Comparison of ENCODE assay signal across 26 cellular contexts in genomic region chr1:179042700-179043099, GRCh38. TPM values are rescaled to one million over a fixed set of nuclear protein-coding genes. Genes with fewer than 3 reads are reported as not detected.
DNase-seq lines count a peak whose midpoint lies in the region; ATAC-seq, FAIRE-seq and TF ChIP-seq lines count a peak whose summit lies in the region.
"Had no signal": no experiment of that assay in that cellular context is flagged by ENCODE, and none has a peak within 500 bp of the region (broad histone marks: within the 10 kb centered on the region; RNA-seq: fewer than 3 reads in every experiment).

No MANE protein-coding gene starts in this region.

- H3K79me1 ChIP-seq in H1 (ENCODE audit: low read depth, low read length): no peaks in the 10 kb centered on the region; the same call in 1 of the 2 replicates
- peaks cover 10% of the 10 kb centered on the region for H3K79me1 ChIP-seq in neuronal stem cell (ENCODE audit: low read depth, low read length)

- no peak overlapping the region for H2AFZ ChIP-seq in Karpas-422 (ENCODE audit: low read length)
- H2AFZ ChIP-seq in H1 (ENCODE audit: low read length): no peak overlapping the region
- no peak overlapping the region for H2AFZ ChIP-seq in neuronal stem cell (ENCODE audit: low read length)

- TF ChIP-seq EP300 in H1 (IDR thresholded peaks at IDR 0.05; ENCODE audit: borderline replicate concordance in 1 of 2, low read depth in 2 of 2, low read length in 2 of 2): no peak

- POLR2A ChIA-PET in H1 (lab: Charles Lee; ENCODE audit: partially characterized antibody): interaction anchor here (0.8 to 2.2 kb wide), 3 partner anchors 14 to 24 kb away, joined by 3 to 7 read pairs (median 4); no protein-coding TSS in a partner anchor

- H3K27ac Mint-ChIP-seq in natural killer cell: no peak overlapping the region
- H3K27ac Mint-ChIP-seq: CD4-positive, alpha-beta memory T cell had no signal

- H3K79me2 ChIP-seq in Karpas-422 (ENCODE audit: low read length) (peaks cover 77% of the 10 kb centered on the region), H1 (ENCODE audit: control insufficient read depth in 1 of 2, insufficient read depth in 2 of 2, low read length in 2 of 2) (peaks cover 0 to 30% of the 10 kb centered on the region in 2 experiments; a peak in 2 of 4 replicates)

- H3K56ac ChIP-seq in H1 (replicated peaks; ENCODE audit: insufficient read length, low read depth, low read length): no peak overlapping the region

- H3K23ac ChIP-seq in H1 (ENCODE audit: insufficient read length) (no peak overlapping the region), neuronal stem cell (ENCODE audit: low read depth, low read length, poor library complexity) (peak overlapping the region; percentile 89)

- H3K23me2 ChIP-seq in H1 (ENCODE audit: low read depth, low read length): no peaks in the 10 kb centered on the region

- TF ChIP-seq CTCF in H1 (IDR thresholded peaks at IDR 0.05; ENCODE audit: control extremely low read depth in 1 of 3, insufficient read depth in 1 of 3, low read depth in 1 of 3, low read length in 3 of 3) (no peak), natural killer cell (IDR thresholded peaks at IDR 0.05) (no peak)

- peak in 2 of 3 donors; percentile 41 to 64 for ATAC-seq in natural killer cell
- ATAC-seq in HG02610 (IDR thresholded peaks at IDR 0.05; ENCODE audit: unreplicated experiment): no peak
- ATAC-seq in HG03565 (IDR thresholded peaks at IDR 0.05; ENCODE audit: unreplicated experiment): no peak

- no peak overlapping the region for H2BK20ac ChIP-seq in H1 (ENCODE audit: low read length)

- H4K5ac ChIP-seq in H1 (ENCODE audit: insufficient read length, low read depth, low read length): no peak overlapping the region

- H3K4me1 Mint-ChIP-seq in natural killer cell: peaks cover 19 to 45% of the 10 kb centered on the region in 2 donors

- FAIRE-seq in H1 (lab: Jason Lieb, UNC): no peak
- FAIRE-seq: A204.1, D721Med, G401.6, GM12891, GM19239 had no signal

- H3K9ac ChIP-seq in Karpas-422 (ENCODE audit: low read length) (no peak overlapping the region), H1 (replicated peaks in 1 of 4; ENCODE audit: extremely low read depth in 1 of 4, low read depth in 3 of 4, low read length in 3 of 4) (no peak overlapping the region), neuronal stem cell (ENCODE audit: low read depth, low read length, poor library complexity) (no peak overlapping the region)
- H3K9ac ChIP-seq: BLaER1 had no signal

- no peaks in the 10 kb centered on the region for H3K27me3 Mint-ChIP-seq in natural killer cell (ENCODE audit: low read depth in 2 of 2)
- H3K27me3 Mint-ChIP-seq: CD4-positive, alpha-beta memory T cell; CD4-positive, CD25-positive, alpha-beta regulatory T cell; CD8-positive, alpha-beta memory T cell had no signal

- H3K4me1 ChIP-seq in Karpas-422 (ENCODE audit: low read length) (peaks cover 12% of the 10 kb centered on the region), H1 (replicated peaks in 1 of 4; ENCODE audit: control insufficient read depth in 3 of 4, insufficient read depth in 4 of 4, low read length in 3 of 4) (peaks cover 0 to 2% (median under 1%) of the 10 kb centered on the region in 4 experiments; a peak in 2 of 7 replicates), neuronal stem cell (ENCODE audit: control insufficient read depth in 2 of 2, insufficient read depth in 1 of 2, low read depth in 1 of 2, low read length in 2 of 2) (peaks cover 0 to 1% of the 10 kb centered on the region in 2 donors)
- H3K4me1 ChIP-seq: Caco-2 had no signal

- H3K4me2 ChIP-seq in Karpas-422 (ENCODE audit: low read depth, low read length, poor library complexity, severe bottlenecking) (no peak overlapping the region), H1 (ENCODE audit: insufficient read depth in 1 of 2, low read depth in 2 of 2, low read length in 2 of 2) (no peak overlapping the region), neuronal stem cell (ENCODE audit: insufficient read depth, low read length, poor library complexity, severe bottlenecking) (no peak overlapping the region)
- H3K4me2 ChIP-seq: BLaER1 had no signal

- H3K9me3 ChIP-seq in Karpas-422 (ENCODE audit: low read length) (no peaks in the 10 kb centered on the region), H1 (ENCODE audit: insufficient read depth in 2 of 2, low read depth in 1 of 2, low read length in 1 of 2) (peaks cover 2 to 20% of the 10 kb centered on the region in 2 experiments; a peak in 1 of 4 replicates), neuronal stem cell (replicated peaks in 1 of 2; ENCODE audit: control insufficient read depth in 2 of 2, insufficient read depth in 1 of 2, low read depth in 1 of 2, low read length in 2 of 2) (peaks cover 3 to 5% of the 10 kb centered on the region in 2 donors)
- H3K9me3 ChIP-seq: BE2C, Caco-2 had no signal

- H3K36me3 ChIP-seq in Karpas-422 (ENCODE audit: insufficient read depth, low read length) (peaks cover 5% of the 10 kb centered on the region; the same call in 1 of the 2 replicates), H1 (ENCODE audit: control insufficient read depth in 2 of 4, insufficient read depth in 4 of 4, low read length in 3 of 4) (no peaks in the 10 kb centered on the region), neuronal stem cell (replicated peaks in 1 of 2; ENCODE audit: control insufficient read depth in 2 of 2, insufficient read depth in 2 of 2, low read length in 2 of 2) (peaks cover 0 to 5% of the 10 kb centered on the region in 2 donors)
- H3K36me3 ChIP-seq: BE2C had no signal

- H4K91ac ChIP-seq in H1 (replicated peaks; ENCODE audit: insufficient read length, low read length) (no peak overlapping the region), neuronal stem cell (ENCODE audit: low read depth, low read length, poor library complexity) (no peak overlapping the region)

- H4K8ac ChIP-seq in H1 (ENCODE audit: extremely low read depth, insufficient read depth, low read length) (no peak overlapping the region), neuronal stem cell (ENCODE audit: low read depth, low read length) (no peak overlapping the region)

- H3K36me3 Mint-ChIP-seq in natural killer cell: no peaks in the 10 kb centered on the region

- no peaks in the 10 kb centered on the region for H4K20me1 ChIP-seq in Karpas-422 (ENCODE audit: insufficient read depth, low read depth, low read length)
- peaks cover 0 to 2% of the 10 kb centered on the region in 2 experiments for H4K20me1 ChIP-seq in H1 (replicated peaks in 1 of 2; ENCODE audit: control insufficient read depth in 1 of 2, insufficient read depth in 2 of 2, low read length in 2 of 2)

- H3K27me3 ChIP-seq in Karpas-422 (ENCODE audit: low read length) (no peaks in the 10 kb centered on the region), H1 (replicated peaks in 1 of 4; ENCODE audit: control insufficient read depth in 3 of 4, extremely low read depth in 1 of 4, insufficient read depth in 3 of 4, low read length in 3 of 4) (no peaks in the 10 kb centered on the region), neuronal stem cell (ENCODE audit: control insufficient read depth in 3 of 3, insufficient read depth in 3 of 3, low read depth in 1 of 3, low read length in 3 of 3) (no peaks in the 10 kb centered on the region)
- H3K27me3 ChIP-seq: BE2C, BLaER1 had no signal

- H2BK5ac ChIP-seq in H1 (ENCODE audit: low read depth, low read length) (peak overlapping the region; percentile 52; the same call in 1 of the 2 replicates), neuronal stem cell (ENCODE audit: low read length) (no peak overlapping the region)

- no peak for TF ChIP-seq RAD21 in H1 (IDR thresholded peaks at IDR 0.05 in 1 of 2, conservative IDR thresholded peaks at IDR 0.05 in 1 of 2; ENCODE audit: low read depth in 2 of 2, low read length in 2 of 2)

- H2BK12ac ChIP-seq in H1 (ENCODE audit: low read depth, low read length) (no peak overlapping the region), neuronal stem cell (ENCODE audit: low read length) (no peak overlapping the region)

- H3K9me3 Mint-ChIP-seq in natural killer cell: no peaks in the 10 kb centered on the region
- H3K9me3 Mint-ChIP-seq: CD4-positive, alpha-beta memory T cell; CD4-positive, CD25-positive, alpha-beta regulatory T cell; CD8-positive, alpha-beta memory T cell had no signal

- H3K18ac ChIP-seq in H1 (ENCODE audit: extremely low read depth, low read length) (no peak overlapping the region), neuronal stem cell (ENCODE audit: low read length) (peak overlapping the region; percentile 28)

- H3K27ac ChIP-seq in Karpas-422 (ENCODE audit: low read length) (no peak overlapping the region), H1 (ENCODE audit: low read depth, low read length) (no peak overlapping the region), neuronal stem cell (replicated peaks; ENCODE audit: low read length) (no peak overlapping the region)
- H3K27ac ChIP-seq: BLaER1 had no signal

- no peak overlapping the region for H2BK15ac ChIP-seq in H1 (ENCODE audit: low read length)
- no peak overlapping the region for H2BK15ac ChIP-seq in neuronal stem cell (ENCODE audit: low read length)

- no peak overlapping the region for H3K4ac ChIP-seq in H1 (replicated peaks; ENCODE audit: insufficient read length, low read depth, low read length)
- no peak overlapping the region for H3K4ac ChIP-seq in neuronal stem cell (ENCODE audit: low read length)

- DNase-seq in Karpas-422 (peak; percentile 35), H1 (ENCODE audit: low read depth in 1 of 2, low spot score in 2 of 2) (no peak), natural killer cell (no peak), neuronal stem cell (ENCODE audit: low spot score) (no peak), ureter (ENCODE audit: low spot score) (no peak), COLO829 (ENCODE audit: low spot score) (no peak)
- DNase-seq: 8988T; ACHN; BE2C; C1 segment of cervical spinal cord; Caco-2; Calu3; CD4-positive, alpha-beta memory T cell; CD4-positive, CD25-positive, alpha-beta regulatory T cell; CD8-positive, alpha-beta memory T cell; DMS79 treated with DMSO at 0.1 percent for 48 hours; GF-D8 had no signal

- no peaks in the 10 kb centered on the region for H3K9me2 ChIP-seq in Karpas-422 (replicated peaks; ENCODE audit: insufficient read depth, low read length)

- CTCF ChIA-PET in H1 (lab: Charles Lee; ENCODE audit: partially characterized antibody): interaction anchor here (0.8 to 1.4 kb wide), 3 partner anchors 40 to 511 kb away, joined by 3 to 8 read pairs (median 3); no protein-coding TSS in a partner anchor

- H3K4me3 Mint-ChIP-seq in natural killer cell: no peak overlapping the region
- H3K4me3 Mint-ChIP-seq: CD14-positive monocyte; CD4-positive, alpha-beta memory T cell; CD4-positive, CD25-positive, alpha-beta regulatory T cell had no signal

- no peak overlapping the region for H2AK5ac ChIP-seq in H1 (ENCODE audit: low read depth, low read length)
- H2AK5ac ChIP-seq in neuronal stem cell (ENCODE audit: low read depth, low read length): no peak overlapping the region

- no peak for TF ChIP-seq POLR2A in H1 (IDR thresholded peaks at IDR 0.05; ENCODE audit: control extremely low read depth in 1 of 2, low read depth in 2 of 2, low read length in 2 of 2)

- H3K4me3 ChIP-seq in Karpas-422 (ENCODE audit: low read length): no peak overlapping the region
- no peak overlapping the region for H3K4me3 ChIP-seq in H1 (ENCODE audit: extremely low read depth in 1 of 4, insufficient read depth in 2 of 4, low read depth in 3 of 4, low read length in 4 of 4)
- H3K4me3 ChIP-seq in neuronal stem cell (ENCODE audit: low read length in 2 of 2): no peak overlapping the region
- H3K4me3 ChIP-seq: BLaER1 had no signal

- intact Hi-C loops in natural killer cell (cut with micrococcal nuclease): no loop called here

- H3K14ac ChIP-seq in H1 (ENCODE audit: insufficient read length): no peak overlapping the region
- peak overlapping the region; percentile 75 for H3K14ac ChIP-seq in neuronal stem cell (ENCODE audit: low read length)

- H2BK120ac ChIP-seq in H1 (replicated peaks; ENCODE audit: low read depth, low read length): no peak overlapping the region
- H2BK120ac ChIP-seq in neuronal stem cell (ENCODE audit: low read depth, low read length): no peak overlapping the region

- WGBS in H1 (ENCODE audit: extremely low coverage in 1 of 2, insufficient coverage in 1 of 2, insufficient read length in 1 of 2, insufficient replicate concordance in 2 of 2, low coverage in 1 of 2, low lambda C conversion rate in 2 of 2, missing lambda C conversion rate in 1 of 2), 2 experiments: 89% methylated on average over 4 of the region's 5 CpGs; no CpG with 5 or more reads in 1 of the 2 experiments
- no CpG with 5 or more reads among the region's 5 CpGs for WGBS in neuronal stem cell (ENCODE audit: extremely low coverage in 2 of 2, insufficient read length in 2 of 2, insufficient replicate concordance in 1 of 2), 2 donors

RNA-seq across cellular contexts. Expression of gene FAM20B, which starts 17.0 kb away (rescaled TPM):
- total RNA-seq in Karpas-422 (2014; rRNA removed; shearing (Covaris generic); ENCODE audit: low replicate concordance): 23.2 and 30.0 TPM in 2 replicates
- total RNA-seq in H1 (2021; fragmentation: NEBNext Ultra II Directional; extraction: Animal tissue kit (Norgen Biotek cat#: 25700)): 36.3 and 36.6 TPM in 2 replicates
- 6.3 and 8.3 TPM in 2 replicates for polyA plus RNA-seq in H1 (2011; rRNA removed)
- polyA plus RNA-seq in H1 (2011; cell fraction: cytosol; rRNA removed): 10.3 TPM
- 9.4 TPM for polyA plus RNA-seq in H1 (2011; cell fraction: nucleus; rRNA removed)
- 12.6 to 21.2 TPM (median 13.9 TPM) in 4 replicates for polyA plus RNA-seq in H1 (2012, experiment 1 of 2)
- 2.7 TPM for polyA plus RNA-seq in H1 (2012, experiment 2 of 2)
- 18.2 TPM for polyA plus RNA-seq in H1 (2013, experiment 1 of 2)
- polyA plus RNA-seq in H1 (2013, experiment 2 of 2): 18.7 TPM
- 36.1 and 43.3 TPM in 2 replicates for polyA minus RNA-seq in H1 (2011; rRNA and poly(A)+ RNA removed)
- 14.0 TPM for polyA minus RNA-seq in H1 (2011; cell fraction: cytosol; rRNA and poly(A)+ RNA removed)
- 17.0 TPM for polyA minus RNA-seq in H1 (2011; cell fraction: nucleus; rRNA and poly(A)+ RNA removed)
- total RNA-seq in natural killer cell: 10 to 100 TPM; 27.6 to 35.2 (median 29.0) TPM
- 19.0 TPM for polyA plus RNA-seq in neuronal stem cell (2013, experiment 1 of 2)
- 19.5 TPM for polyA plus RNA-seq in neuronal stem cell (2013, experiment 2 of 2)
- 56.5 TPM for total RNA-seq in ureter

RNA-seq across cellular contexts. Expression of gene TOR3A, which starts 39.2 kb away (rescaled TPM):
- total RNA-seq in Karpas-422 (2014; rRNA removed; shearing (Covaris generic); ENCODE audit: low replicate concordance): 83.1 and 130 TPM in 2 replicates
- total RNA-seq in H1 (2021; fragmentation: NEBNext Ultra II Directional; extraction: Animal tissue kit (Norgen Biotek cat#: 25700)): 19.9 and 21.4 TPM in 2 replicates
- 15.3 and 26.9 TPM in 2 replicates for polyA plus RNA-seq in H1 (2011; rRNA removed)
- polyA plus RNA-seq in H1 (2011; cell fraction: cytosol; rRNA removed): 20.4 TPM
- 32.6 TPM for polyA plus RNA-seq in H1 (2011; cell fraction: nucleus; rRNA removed)
- 18.0 to 24.6 TPM (median 21.5 TPM) in 4 replicates for polyA plus RNA-seq in H1 (2012, experiment 1 of 2)
- polyA plus RNA-seq in H1 (2012, experiment 2 of 2): 14.7 TPM
- 15.3 TPM for polyA plus RNA-seq in H1 (2013, experiment 1 of 2)
- polyA plus RNA-seq in H1 (2013, experiment 2 of 2): 16.1 TPM
- 29.6 and 40.8 TPM in 2 replicates for polyA minus RNA-seq in H1 (2011; rRNA and poly(A)+ RNA removed)
- polyA minus RNA-seq in H1 (2011; cell fraction: cytosol; rRNA and poly(A)+ RNA removed): 16.9 TPM
- polyA minus RNA-seq in H1 (2011; cell fraction: nucleus; rRNA and poly(A)+ RNA removed): 14.4 TPM
- total RNA-seq in natural killer cell (10 to 100 TPM; 22.7 to 33.3 (median 29.0) TPM), ureter (27.4 TPM)
- polyA plus RNA-seq in neuronal stem cell (2013, experiment 1 of 2): 12.6 TPM
- 12.5 TPM for polyA plus RNA-seq in neuronal stem cell (2013, experiment 2 of 2)

Comparison
In these comparisons a context has a peak if more than half of its experiments do, and no peak if none do; other contexts are left out.
1. ATAC-seq: peak in natural killer cell (2 of 3); none in HG02610 (single experiment) and HG03565 (single experiment).